11 cellular contexts compared by ENCODE assay signal in genomic region chr16:14562691-14563491, GRCh38.
DNase-seq lines count a peak whose midpoint lies in the region; ATAC-seq, FAIRE-seq and TF ChIP-seq lines count a peak whose summit lies in the region.
"Had no signal": no experiment of that assay in that cellular context is flagged by ENCODE, and none has a peak within 500 bp of the region (broad histone marks: within the 10 kb centered on the region; RNA-seq: fewer than 3 reads in every experiment).

No MANE protein-coding gene starts in this region.

- H3K4me3 ChIP-seq in MG63 (no peak overlapping the region), K562 (no peak overlapping the region), HepG2 (replicated peaks in 1 of 3; ENCODE audit: insufficient read depth in 1 of 3, low read depth in 2 of 3, low read length in 3 of 3) (peak overlapping the region in 1 of 3 experiments; percentile 8; a peak in 1 of 6 replicates)

- H3K9me3 ChIP-seq in MG63 (no peaks in the 10 kb centered on the region), K562 (replicated peaks; ENCODE audit: control insufficient read depth, insufficient read depth, low read depth, low read length) (no peaks in the 10 kb centered on the region), HepG2 (ENCODE audit: low read length) (no peaks in the 10 kb centered on the region)

- FAIRE-seq in K562 (lab: Jason Lieb, UNC) (no peak), HepG2 (lab: Jason Lieb, UNC) (peak; percentile 89)
- FAIRE-seq: H1 had no signal

- H3K27me3 ChIP-seq in MG63 = no peaks in the 10 kb centered on the region
- no peaks in the 10 kb centered on the region for H3K27me3 ChIP-seq in K562 (ENCODE audit: control insufficient read depth in 2 of 2, insufficient read depth in 2 of 2, low read length in 2 of 2)
- H3K27me3 ChIP-seq in HepG2 (ENCODE audit: control insufficient read depth in 1 of 2, insufficient read depth in 2 of 2, low read length in 2 of 2) = no peaks in the 10 kb centered on the region

- POLR2A ChIA-PET in K562 (lab: Yijun Ruan, JAX) (interaction anchor here (1.2 to 1.6 kb wide), 2 partner anchors 9 to 16 kb away, joined by 4 to 6 read pairs; no protein-coding TSS in a partner anchor), HepG2 (lab: Yijun Ruan, JAX) (interaction anchor here (0.6 to 3.2 kb wide), 6 partner anchors 12 to 277 kb away, joined by 3 to 21 read pairs (median 6); no protein-coding TSS in a partner anchor)

- no peaks in the 10 kb centered on the region for H4K20me1 ChIP-seq in K562 (replicated peaks; ENCODE audit: control insufficient read depth, insufficient read depth, low read length)
- H4K20me1 ChIP-seq in HepG2 (ENCODE audit: insufficient read depth, low read length) = no peaks in the 10 kb centered on the region

- H3K9ac ChIP-seq in K562 (ENCODE audit: insufficient read depth in 1 of 2, low read depth in 2 of 2, low read length in 2 of 2) (no peak overlapping the region), HepG2 (ENCODE audit: insufficient read depth, low read depth, low read length) (peak overlapping the region; percentile 48)

- CTCF ChIA-PET in K562 (lab: Yijun Ruan, JAX; ENCODE audit: low intra/inter-chr PET ratio) = no interaction called here
- CTCF ChIA-PET in HepG2 (lab: Yijun Ruan, JAX; ENCODE audit: low intra/inter-chr PET ratio, low total read pairs) = no interaction called here

- TF ChIP-seq EP300 in K562 (IDR thresholded peaks at IDR 0.05; ENCODE audit: low read length) (no peak), HepG2 (IDR thresholded peaks at IDR 0.05; ENCODE audit: low read depth in 2 of 2, low read length in 2 of 2) (peak; percentile 84 to 94; a peak in 3 of 4 replicates), HepG2 (CRISPR knock-in tag; IDR thresholded peaks at IDR 0.05; ENCODE audit: borderline replicate concordance) (peak; percentile 83)

- H3K79me2 ChIP-seq in K562 (ENCODE audit: control insufficient read depth, insufficient read depth, low read length) (no peaks in the 10 kb centered on the region), HepG2 (ENCODE audit: insufficient read depth, low read length) (no peaks in the 10 kb centered on the region)

- no peaks in the 10 kb centered on the region for H3K9me1 ChIP-seq in K562 (ENCODE audit: control insufficient read depth, insufficient read depth, low read length)

- TF ChIP-seq POLR2A in K562 (conservative IDR thresholded peaks at IDR 0.05) = no peak
- no peak; a peak in 1 of 4 replicates for TF ChIP-seq POLR2A in HepG2 (IDR thresholded peaks at IDR 0.05; ENCODE audit: insufficient read depth in 1 of 2, low read depth in 2 of 2, low read length in 2 of 2)

- no peak overlapping the region for H3K4me2 ChIP-seq in K562 (ENCODE audit: insufficient read depth, low read length)
- peak overlapping the region; percentile 61 for H3K4me2 ChIP-seq in HepG2 (ENCODE audit: low read depth, low read length)

- in situ Hi-C loops in K562 (cut with MboI) (no loop called here), HepG2 (cut with HindIII; ENCODE audit: extremely low pct_ligation_motif_present, low pct_unique_long_range_greater_than_20kb) (no loop called here)

- BruUV-seq in K562 (replicated peaks; lab: Mats Ljungman, UMichigan) (no TSS peak), HepG2 (replicated peaks; lab: Mats Ljungman, UMichigan) (TSS peak; percentile 32)

- H3K36me3 ChIP-seq in MG63 = peaks cover 25% of the 10 kb centered on the region
- peaks cover 15% of the 10 kb centered on the region; the same call in 2 of the 3 replicates for H3K36me3 ChIP-seq in K562 (ENCODE audit: control insufficient read depth, insufficient read depth, low read length)
- peaks cover 0 to under 1% of the 10 kb centered on the region in 2 experiments; a peak in 1 of 5 replicates for H3K36me3 ChIP-seq in HepG2 (replicated peaks in 1 of 2; ENCODE audit: control insufficient read depth in 1 of 2, insufficient read depth in 2 of 2, low read length in 2 of 2)

- H3K4me1 ChIP-seq in K562 (replicated peaks in 1 of 2; ENCODE audit: control insufficient read depth in 2 of 2, insufficient read depth in 2 of 2, low read length in 2 of 2) (no peaks in the 10 kb centered on the region), HepG2 (ENCODE audit: insufficient read depth, low read length) (peaks cover 73% of the 10 kb centered on the region)

- TF ChIP-seq CTCF in K562 (IDR thresholded peaks at IDR 0.05 in 2 of 3, conservative IDR thresholded peaks at IDR 0.05 in 1 of 3; ENCODE audit: insufficient read depth in 2 of 3, low read depth in 1 of 3, low read length in 3 of 3) (no peak), HepG2 (CRISPR knock-in tag; IDR thresholded peaks at IDR 0.05) (0 out of 2 replicates have a peak, but pooled peaks have one; percentile 11)

- H2AFZ ChIP-seq in K562 (ENCODE audit: low read depth, low read length) = no peak overlapping the region
- H2AFZ ChIP-seq in HepG2 (ENCODE audit: low read length) = no peak overlapping the region

- DNase-seq in COLO668 (lab: John Stamatoyannopoulos, UW; ENCODE audit: unreplicated experiment) (peak; percentile 13), MG63 (peak; percentile 21), K562 (ENCODE audit: extremely low read depth in 1 of 4, low spot score in 3 of 4) (peak in 1 of 4 experiments; percentile 14), HepG2 (ENCODE audit: low spot score) (peak; percentile 99), NCI-H1048 (lab: John Stamatoyannopoulos, UW) (no peak), CD1c-positive myeloid dendritic cell (ENCODE audit: extremely low spot score) (no peak), iPS-NIHi11 (ENCODE audit: low spot score) (no peak)
- DNase-seq: activated CD4-positive, CD25-positive, alpha-beta regulatory T cell treated with anti-CD3 and anti-CD28 coated beads, Interleukin-2, amount 50 U/mL, for 72 hours; effector memory CD4-positive, alpha-beta T cell had no signal

- WGBS in K562 (ENCODE audit: insufficient coverage, low coverage, missing lambda C conversion rate) = 51% methylated on average over 8 of the region's 8 CpGs
- 24% methylated on average over 8 of the region's 8 CpGs for WGBS in HepG2 (ENCODE audit: low lambda C conversion rate)

- intact Hi-C loops in K562 (cut with micrococcal nuclease) (no loop called here), HepG2 (cut with micrococcal nuclease; ENCODE audit: unreplicated experiment) (loop anchor here (1.0 kb wide), 1 partner anchor 18 kb away; no protein-coding TSS in a partner anchor)

- TF ChIP-seq RAD21 in K562 (CRISPR knock-in tag; conservative IDR thresholded peaks at IDR 0.05 in 1 of 2, IDR thresholded peaks at IDR 0.05 in 1 of 2) (no peak), HepG2 (CRISPR knock-in tag; IDR thresholded peaks at IDR 0.05) (peak; percentile 9)

- no peak overlapping the region for H3K27ac ChIP-seq in K562 (ENCODE audit: extremely low read depth, low read depth, low read length)
- H3K27ac ChIP-seq in HepG2 (ENCODE audit: extremely low read length, insufficient read depth, low read length) = peak overlapping the region; percentile 68

- peak; percentile 70 for ATAC-seq in K562
- peak; percentile 87 for ATAC-seq in HepG2
- no peak for ATAC-seq in GM21423 (IDR thresholded peaks at IDR 0.05; ENCODE audit: unreplicated experiment)

TF ChIP-seq in K562, 482 proteins besides CTCF, POLR2A, EP300 and RAD21:
- TF ChIP-seq ZNF184 (CRISPR knock-in tag; IDR thresholded peaks at IDR 0.05) (no peak), CEBPB (tag; IDR thresholded peaks at IDR 0.05) (peak; percentile 47; the same call in 1 of the 2 replicates)

TF ChIP-seq in HepG2, 621 proteins besides CTCF, POLR2A, EP300 and RAD21 (continues in another document):
- TF ChIP-seq KDM3A (CRISPR knock-in tag; IDR thresholded peaks at IDR 0.05; ENCODE audit: low read depth) (0 out of 2 replicates have a peak, but pooled peaks have one; percentile 83), ETV6 (CRISPR knock-in tag; conservative IDR thresholded peaks at IDR 0.05) (peak; percentile 56; the same call in 1 of the 2 replicates), NFIB (CRISPR knock-in tag; IDR thresholded peaks at IDR 0.05; ENCODE audit: borderline replicate concordance) (no peak), ZNF773 (CRISPR knock-in tag; IDR thresholded peaks at IDR 0.05; ENCODE audit: borderline replicate concordance) (no peak), MTA1 (CRISPR knock-in tag; IDR thresholded peaks at IDR 0.05; ENCODE audit: borderline replicate concordance) (no peak; the same call in 1 of the 2 replicates), STAT6 (CRISPR knock-in tag; IDR thresholded peaks at IDR 0.05; ENCODE audit: borderline replicate concordance) (no peak), RXRA (CRISPR knock-in tag; IDR thresholded peaks at IDR 0.05) (no peak), HBP1 (CRISPR knock-in tag; IDR thresholded peaks at IDR 0.05; ENCODE audit: low read depth) (no peak)

Comparison
In these comparisons a context has a peak if more than half of its experiments do, and no peak if none do; other contexts are left out.
1. DNase-seq: peak in COLO668 (single experiment), MG63 (single experiment) and HepG2 (single experiment); none in NCI-H1048 (single experiment), CD1c-positive myeloid dendritic cell (single experiment) and iPS-NIHi11 (single experiment).